In the genomic region with DNA sequence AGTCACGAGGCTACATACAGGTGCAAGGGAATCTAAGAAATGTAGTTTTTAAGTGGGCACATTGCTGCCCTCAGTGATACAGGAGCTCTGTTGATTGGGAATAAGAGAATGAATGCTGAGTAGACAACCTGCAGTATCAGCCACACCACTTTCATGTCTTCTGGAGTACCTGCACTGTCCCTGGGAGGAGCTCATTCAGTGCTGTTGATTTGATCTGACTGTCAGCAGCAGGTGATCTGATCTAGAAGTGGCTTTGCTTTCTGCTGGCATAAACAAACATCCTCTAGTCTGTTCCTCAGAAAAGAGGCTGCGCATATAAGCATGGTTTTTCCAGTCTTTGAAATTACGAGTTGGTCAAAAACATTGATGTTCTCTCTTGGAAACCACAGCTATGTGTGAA, we compare ENCODE assay signal across 24 cellular contexts. TPM values are rescaled to one million over a fixed set of nuclear protein-coding genes. Genes with fewer than 3 reads are reported as not detected.
A peak's percentile ranks its signal among the peaks of the same experiment; 100 is the strongest.
DNase-seq lines count a peak whose midpoint lies in the region; ATAC-seq and TF ChIP-seq lines count a peak whose summit lies in the region.
"Had no signal": no experiment of that assay in that cellular context is flagged by ENCODE, and none has a peak within 500 bp of the region (broad histone marks: within the 10 kb centered on the region; RNA-seq: fewer than 3 reads in every experiment).

No MANE protein-coding gene starts in this region.

- no peaks in the 10 kb centered on the region for H3K27me3 ChIP-seq in gastrocnemius medialis

- intact Hi-C loops in gastrocnemius medialis (cut with DNase I; ENCODE audit: low total_unique reads), result no loop called here

- in situ Hi-C loops in gastrocnemius medialis (cut with MboI; ENCODE audit: low sequenced_read_pairs in 4 of 4), result no loop called here

- H3K36me3 ChIP-seq in gastrocnemius medialis, result no peaks in the 10 kb centered on the region
- H3K36me3 ChIP-seq: HAP-1, SJSA1 had no signal

- TF ChIP-seq POLR2A in gastrocnemius medialis (IDR thresholded peaks at IDR 0.05), result no peak

- no peak overlapping the region for H3K4me3 ChIP-seq in gastrocnemius medialis
- H3K4me3 ChIP-seq: GM23248, HAP-1, SJSA1 had no signal

- peak; percentile 82 to 92 for ATAC-seq in gastrocnemius medialis
- ATAC-seq in HG03175 (IDR thresholded peaks at IDR 0.05; ENCODE audit: unreplicated experiment), result no peak
- ATAC-seq in activated CD4-positive, CD25-positive, alpha-beta regulatory T cell treated with anti-CD3 and anti-CD28 coated beads, Interleukin-2, amount 50 U/mL, for 24 hours, result no peak
- ATAC-seq: Right ventricle myocardium inferior had no signal

- TF ChIP-seq CTCF in gastrocnemius medialis (IDR thresholded peaks at IDR 0.05 in 4 of 5, conservative IDR thresholded peaks at IDR 0.05 in 1 of 5), result no peak

- peaks cover 0 to 11% of the 10 kb centered on the region in 2 donors for H3K4me1 ChIP-seq in gastrocnemius medialis
- H3K4me1 ChIP-seq: HAP-1, SJSA1 had no signal

- peak overlapping the region in 1 of 4 donors; percentile 25 for H3K27ac ChIP-seq in gastrocnemius medialis
- H3K27ac ChIP-seq: C4-2B, GM23248, HL-60, SJSA1 had no signal

- H3K9me3 ChIP-seq in gastrocnemius medialis, result no peaks in the 10 kb centered on the region
- H3K9me3 ChIP-seq: HAP-1 had no signal

- DNase-seq in NCI-H748 (lab: John Stamatoyannopoulos, UW; ENCODE audit: unreplicated experiment) (peak; percentile 12), NCI-H748 treated with DMSO at 0.1 percent for 48 hours (lab: John Stamatoyannopoulos, UW) (no peak), NCI-H2029 treated with DMSO at 0.1 percent for 48 hours (lab: John Stamatoyannopoulos, UW) (peak; percentile 38), NCI-H510A treated with DMSO at 0.1 percent for 48 hours (lab: John Stamatoyannopoulos, UW) (peak; percentile 92), gastrocnemius medialis (peak in 1 of 2 donors; percentile 31), islet precursor cell (no peak)
- DNase-seq: Calu3; CD8-positive, alpha-beta memory T cell; DMS79; GM23248; KBM-7; NCI-H1092 treated with DMSO at 0.1 percent for 48 hours; NCI-H226; NCI-H526 treated with DMSO at 0.1 percent for 48 hours; OCI-M1; T-helper 1 cell had no signal

RNA-seq across cellular contexts. Expression of a gene that starts 35.5 kb away (rescaled TPM):
- total RNA-seq in gastrocnemius medialis, result under 1 TPM in 1 of 4 donors, not detected in 3; 0.35 TPM
- total RNA-seq: Calu3; CD8-positive, alpha-beta memory T cell; GM23248; HT1080; SJSA1 had no signal

Comparison
In these comparisons a context has a peak if more than half of its experiments do, and no peak if none do; other contexts are left out.
1. DNase-seq: peak in NCI-H748 (single experiment), NCI-H2029 treated with DMSO at 0.1 percent for 48 hours (single experiment) and NCI-H510A treated with DMSO at 0.1 percent for 48 hours (single experiment); none in NCI-H748 treated with DMSO at 0.1 percent for 48 hours (single experiment) and islet precursor cell (single experiment).
2. ATAC-seq: peak in gastrocnemius medialis (2 of 2); none in HG03175 (single experiment) and activated CD4-positive, CD25-positive, alpha-beta regulatory T cell treated with anti-CD3 and anti-CD28 coated beads, Interleukin-2, amount 50 U/mL, for 24 hours (0 of 2).